In genomic region chr4:26568446-26568994, GRCh38 we compare ENCODE assay signal across 13 cellular contexts. TPM values are rescaled to one million over a fixed set of nuclear protein-coding genes. Genes with fewer than 3 reads are reported as not detected.
DNase-seq lines count a peak whose midpoint lies in the region; ATAC-seq and TF ChIP-seq lines count a peak whose summit lies in the region.
"Had no signal": no experiment of that assay in that cellular context is flagged by ENCODE, and none has a peak within 500 bp of the region (broad histone marks: within the 10 kb centered on the region; RNA-seq: fewer than 3 reads in every experiment).

No MANE protein-coding gene starts in this region.

- ATAC-seq in HG03175 (IDR thresholded peaks at IDR 0.05; ENCODE audit: unreplicated experiment) (no peak), GM18873 (IDR thresholded peaks at IDR 0.05; ENCODE audit: low FRiP score, unreplicated experiment) (no peak)
- ATAC-seq: activated T-cell treated with anti-CD3 and anti-CD28 coated beads, Interleukin-2, amount 50 U/mL, for 72 hours had no signal

- peak; percentile 65 for DNase-seq in COLO829 (ENCODE audit: low spot score)
- DNase-seq in M059J (ENCODE audit: low read depth): peak; percentile 97
- peak; percentile 96 for DNase-seq in dedifferentiated amniotic fluid mesenchymal stem cell (ENCODE audit: extremely low spot score)
- DNase-seq in mesothelial cell of epicardium (ENCODE audit: low spot score in 2 of 2, unreplicated experiment in 2 of 2): no peak
- no peak for DNase-seq in H7
- DNase-seq in Calu3: no peak
- DNase-seq: activated T-cell treated with anti-CD3 and anti-CD28 coated beads, Interleukin-2, amount 50 U/mL, for 72 hours; DMS 273 treated with DMSO at 0.1 percent for 48 hours; NCI-H526; spleen; stimulated activated naive CD4-positive, alpha-beta T cell had no signal

- H3K36me3 Mint-ChIP-seq in mesothelial cell of epicardium: no peaks in the 10 kb centered on the region
- H3K36me3 Mint-ChIP-seq in Calu3 (ENCODE audit: insufficient read depth, unreplicated experiment): no peaks in the 10 kb centered on the region

- H3K4me1 Mint-ChIP-seq in mesothelial cell of epicardium: peaks cover 15% of the 10 kb centered on the region
- peaks cover 8% of the 10 kb centered on the region for H3K4me1 Mint-ChIP-seq in Calu3 (ENCODE audit: low read depth, unreplicated experiment)

- no TSS peak for BruUV-seq in Calu3 (replicated peaks; lab: Mats Ljungman, UMichigan)

- no peaks in the 10 kb centered on the region for H3K27me3 ChIP-seq in H7 (ENCODE audit: control insufficient read depth, insufficient read depth, low read length)
- H3K27me3 ChIP-seq: spleen had no signal

- TF ChIP-seq CTCF in mesothelial cell of epicardium (IDR thresholded peaks at IDR 0.05; ENCODE audit: unreplicated experiment): no peak
- TF ChIP-seq CTCF in Calu3 (IDR thresholded peaks at IDR 0.05; ENCODE audit: unreplicated experiment): no peak

- H3K4me3 ChIP-seq in H7 (ENCODE audit: insufficient read depth, low read depth, low read length): no peak overlapping the region
- H3K4me3 ChIP-seq: spleen had no signal

- intact Hi-C loops in Calu3 (cut with micrococcal nuclease; ENCODE audit: unreplicated experiment): no loop called here

- CTCF ChIA-PET in Calu3 (lab: Charles Lee): interaction anchor here (0.8 to 2.1 kb wide), 2 partner anchors 15 to 22 kb away, joined by 3 to 9 read pairs; partner anchors contain the start of gene TBC1D19

- H3K27ac Mint-ChIP-seq in mesothelial cell of epicardium (peak overlapping the region; percentile 33), Calu3 (ENCODE audit: unreplicated experiment) (no peak overlapping the region)
- H3K27ac Mint-ChIP-seq: activated T-cell treated with anti-CD3 and anti-CD28 coated beads, Interleukin-2, amount 50 U/mL, for 72 hours had no signal

- H3K9me3 Mint-ChIP-seq in mesothelial cell of epicardium (no peaks in the 10 kb centered on the region), Calu3 (ENCODE audit: low read depth, unreplicated experiment) (no peaks in the 10 kb centered on the region)
- H3K9me3 Mint-ChIP-seq: activated T-cell treated with anti-CD3 and anti-CD28 coated beads, Interleukin-2, amount 50 U/mL, for 72 hours had no signal

- H3K36me3 ChIP-seq in H7 (replicated peaks; ENCODE audit: control insufficient read depth, insufficient read depth, low read length): no peaks in the 10 kb centered on the region
- H3K36me3 ChIP-seq: spleen had no signal

- no peak overlapping the region for H3K4me3 Mint-ChIP-seq in mesothelial cell of epicardium
- H3K4me3 Mint-ChIP-seq in Calu3 (ENCODE audit: low read depth, unreplicated experiment): no peak overlapping the region

- no peaks in the 10 kb centered on the region for H3K27me3 Mint-ChIP-seq in mesothelial cell of epicardium (ENCODE audit: low read depth)
- no peaks in the 10 kb centered on the region for H3K27me3 Mint-ChIP-seq in Calu3 (ENCODE audit: unreplicated experiment)

RNA-seq across cellular contexts. Expression of gene TBC1D19, which starts 15.4 kb away (rescaled TPM):
- 26.3 and 28.6 TPM in 2 replicates for total RNA-seq in M059J (2014; rRNA removed; shearing (Covaris generic))
- total RNA-seq in mesothelial cell of epicardium: 14.1 to 15.7 TPM (median 14.6 TPM) in 3 replicates
- 3.7 and 3.8 TPM in 2 replicates for total RNA-seq in H7 (2014; rRNA removed; shearing (Covaris generic))
- total RNA-seq in Calu3 (2022): 3.2 and 5.5 TPM in 2 replicates

Comparison
In these comparisons a context has a peak if more than half of its experiments do, and no peak if none do; other contexts are left out.
1. DNase-seq: peak in COLO829 (single experiment), M059J (single experiment) and dedifferentiated amniotic fluid mesenchymal stem cell (single experiment); none in mesothelial cell of epicardium (0 of 2), H7 (single experiment) and Calu3 (single experiment).